In the genomic region with DNA sequence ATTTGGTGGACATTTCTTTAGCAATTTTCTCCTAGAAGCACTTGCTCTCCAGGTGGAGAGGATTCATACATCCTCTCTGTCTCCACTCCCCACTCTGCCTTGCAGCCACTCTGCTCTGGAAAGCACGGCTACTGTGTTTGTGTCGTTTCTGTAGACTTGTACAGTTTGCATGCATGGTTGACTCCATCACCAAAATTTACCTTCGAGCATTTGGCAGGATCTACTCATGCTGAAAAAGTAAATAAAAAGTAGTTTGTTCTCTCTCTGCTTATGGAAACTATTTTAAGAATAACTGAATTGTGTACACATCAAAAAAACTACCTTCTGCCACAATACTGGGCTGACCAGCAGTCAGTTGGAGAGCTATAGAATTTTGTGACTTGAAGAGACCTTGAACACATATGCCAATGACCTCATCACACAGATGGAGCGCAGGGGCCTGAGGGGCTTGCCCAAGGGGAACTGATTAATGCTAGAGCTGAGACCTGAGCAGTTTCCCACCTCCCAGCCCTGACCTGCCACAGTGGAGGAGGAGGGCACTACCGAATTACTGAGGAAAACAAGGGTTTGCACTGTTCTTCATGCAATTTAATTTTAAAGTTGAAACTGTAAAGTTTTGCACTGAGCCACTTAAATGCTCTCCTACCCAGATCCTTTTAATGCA, we compare ENCODE assay signal across 15 cellular contexts. TPM values are rescaled to one million over a fixed set of nuclear protein-coding genes. Genes with fewer than 3 reads are reported as not detected.
DNase-seq lines count a peak whose midpoint lies in the region; ATAC-seq and TF ChIP-seq lines count a peak whose summit lies in the region.
"Had no signal": no experiment of that assay in that cellular context is flagged by ENCODE, and none has a peak within 500 bp of the region (broad histone marks: within the 10 kb centered on the region; RNA-seq: fewer than 3 reads in every experiment).

No MANE protein-coding gene starts in this region.

- H3K4me1 Mint-ChIP-seq in activated T-cell treated with anti-CD3 and anti-CD28 coated beads, Interleukin-2, amount 50 U/mL, for 4 hours (ENCODE audit: low read depth): no peaks in the 10 kb centered on the region
- H3K4me1 Mint-ChIP-seq: CD4-positive, CD25-positive, alpha-beta regulatory T cell had no signal

- peaks cover 11% of the 10 kb centered on the region for H3K27me3 Mint-ChIP-seq in activated T-cell treated with anti-CD3 and anti-CD28 coated beads, Interleukin-2, amount 50 U/mL, for 4 hours (ENCODE audit: low read depth)

- ATAC-seq in Panc1: peak; percentile 64; the same call in 1 of the 2 replicates
- no peak for ATAC-seq in activated T-cell treated with anti-CD3 and anti-CD28 coated beads, Interleukin-2, amount 50 U/mL, for 4 hours
- ATAC-seq: A549, GM12878 had no signal

- peaks cover 7% of the 10 kb centered on the region for H3K4me1 ChIP-seq in Panc1 (ENCODE audit: control insufficient read depth, insufficient read depth, low read length)
- H3K4me1 ChIP-seq: A549, BE2C had no signal

- POLR2A ChIA-PET in Panc1 (lab: Charles Lee): no interaction called here

- intact Hi-C loops in Panc1 (cut with micrococcal nuclease; ENCODE audit: unreplicated experiment): no loop called here

- no peaks in the 10 kb centered on the region for H3K9me3 ChIP-seq in Panc1 (ENCODE audit: control insufficient read depth, insufficient read depth, low read depth, low read length)
- H3K9me3 ChIP-seq: A549, BE2C had no signal

- in situ Hi-C loops in Panc1 (cut with HindIII; ENCODE audit: low pct_unique_long_range_greater_than_20kb, low sequenced_read_pairs): no loop called here

- TF ChIP-seq CTCF in C4-2B (conservative IDR thresholded peaks at IDR 0.05): no peak
- no peak for TF ChIP-seq CTCF in Panc1 (IDR thresholded peaks at IDR 0.05)

- no peak overlapping the region for H3K4me3 ChIP-seq in Panc1 (ENCODE audit: low read depth in 2 of 2, low read length in 2 of 2)
- H3K4me3 ChIP-seq: A549, GM12878, GM23248 had no signal

- no peak for DNase-seq in Panc1 (ENCODE audit: low read depth, low spot score)
- DNase-seq in islet precursor cell: peak; percentile 18
- DNase-seq in NCI-H2081 treated with DMSO at 0.1 percent for 48 hours (lab: John Stamatoyannopoulos, UW): no peak
- DNase-seq in NCI-H1436 (lab: John Stamatoyannopoulos, UW): no peak
- no peak for DNase-seq in activated T-cell treated with anti-CD3 and anti-CD28 coated beads, Interleukin-2, amount 50 U/mL, for 4 hours
- DNase-seq: BE2C; CD4-positive, CD25-positive, alpha-beta regulatory T cell; DMS79; GM23248; H7; IMR-90 had no signal

- CTCF ChIA-PET in Panc1 (lab: Charles Lee): no interaction called here

- no peak overlapping the region for H3K4me3 Mint-ChIP-seq in activated T-cell treated with anti-CD3 and anti-CD28 coated beads, Interleukin-2, amount 50 U/mL, for 4 hours
- H3K4me3 Mint-ChIP-seq: CD4-positive, CD25-positive, alpha-beta regulatory T cell had no signal

- H3K27me3 ChIP-seq in Panc1 (ENCODE audit: control insufficient read depth, insufficient read depth, low read length): no peaks in the 10 kb centered on the region

- no peaks in the 10 kb centered on the region for H3K9me3 Mint-ChIP-seq in activated T-cell treated with anti-CD3 and anti-CD28 coated beads, Interleukin-2, amount 50 U/mL, for 4 hours

- BruUV-seq in Panc1 (replicated peaks; lab: Mats Ljungman, UMichigan): no TSS peak

- H3K36me3 ChIP-seq in Panc1 (ENCODE audit: control insufficient read depth, insufficient read depth, low read length): no peaks in the 10 kb centered on the region
- H3K36me3 ChIP-seq: BE2C had no signal

- peak overlapping the region; percentile 53 for H3K27ac ChIP-seq in C4-2B
- no peak overlapping the region for H3K27ac ChIP-seq in Panc1 (ENCODE audit: low read length)
- H3K27ac ChIP-seq: A549, GM23248 had no signal

- H3K36me3 Mint-ChIP-seq in activated T-cell treated with anti-CD3 and anti-CD28 coated beads, Interleukin-2, amount 50 U/mL, for 4 hours (ENCODE audit: insufficient read depth): no peaks in the 10 kb centered on the region
- H3K36me3 Mint-ChIP-seq: CD4-positive, CD25-positive, alpha-beta regulatory T cell had no signal

RNA-seq across cellular contexts. Expression of a gene that starts 33.7 kb away (rescaled TPM):
- 11.7 TPM for total RNA-seq in Panc1 (2021; ENCODE audit: unreplicated experiment)
- polyA plus RNA-seq in Panc1 (2012; ENCODE audit: insufficient read length): 8.6 TPM
- total RNA-seq in activated T-cell treated with anti-CD3 and anti-CD28 coated beads, Interleukin-2, amount 50 U/mL, for 4 hours: not detected
- total RNA-seq: CD4-positive, CD25-positive, alpha-beta regulatory T cell; G401; IMR-90 had no signal
- polyA plus RNA-seq: CD4-positive, CD25-positive, alpha-beta regulatory T cell; GM12878; GM23248; IMR-90 had no signal

Comparison
In these comparisons a context has a peak if more than half of its experiments do, and no peak if none do; other contexts are left out.
1. RNA of a gene that starts 33.7 kb away (total RNA-seq): 11.7 TPM in Panc1 (single experiment); not detected in activated T-cell treated with anti-CD3 and anti-CD28 coated beads, Interleukin-2, amount 50 U/mL, for 4 hours; every median in the first group is over 10 times any median in the second.